Comparison of ENCODE assay signal across 8 cellular contexts in genomic region chr11:2700415-2701211, GRCh38. TPM values are rescaled to one million over a fixed set of nuclear protein-coding genes. Genes with fewer than 3 reads are reported as not detected.
A peak's percentile ranks its signal among the peaks of the same experiment; 100 is the strongest.
DNase-seq lines count a peak whose midpoint lies in the region; ATAC-seq, FAIRE-seq and TF ChIP-seq lines count a peak whose summit lies in the region.

No MANE protein-coding gene starts in this region.

- H3K27ac Mint-ChIP-seq in T-helper 17 cell: no peak overlapping the region
- peak overlapping the region; percentile 97 for H3K27ac Mint-ChIP-seq in stimulated activated naive B cell treated with anti-CD40 and anti-IgM and Interleukin-4, amounts not matched to agents 10 μg/mL and 1 μg/mL and 100 μg/mL, for 72 hours

- H3K4me3 ChIP-seq in duodenal mucosa (ENCODE audit: low read depth in 1 of 2, low read length in 2 of 2): peak overlapping the region; percentile 53 to 73
- peak overlapping the region; percentile 28 for H3K4me3 ChIP-seq in lung

- peaks cover 0 to 3% of the 10 kb centered on the region in 2 donors for H3K36me3 ChIP-seq in duodenal mucosa (ENCODE audit: control insufficient read depth in 1 of 2, insufficient read depth in 2 of 2, low read length in 2 of 2)
- H3K36me3 ChIP-seq in lung (ENCODE audit: control insufficient read depth in 2 of 2, insufficient read depth in 2 of 2, low read length in 2 of 2): no peaks in the 10 kb centered on the region

- H3K4me3 Mint-ChIP-seq in T-helper 17 cell: peak overlapping the region; percentile 84
- H3K4me3 Mint-ChIP-seq in stimulated activated naive B cell treated with anti-CD40 and anti-IgM and Interleukin-4, amounts not matched to agents 10 μg/mL and 1 μg/mL and 100 μg/mL, for 72 hours: peak overlapping the region; percentile 87 to 92

- H3K4me1 ChIP-seq in duodenal mucosa (ENCODE audit: control insufficient read depth in 1 of 2, insufficient read depth in 2 of 2, low read length in 2 of 2): peaks cover 0 to 7% of the 10 kb centered on the region in 2 donors
- peaks cover 0 to 3% of the 10 kb centered on the region in 2 donors for H3K4me1 ChIP-seq in lung (ENCODE audit: control insufficient read depth in 2 of 2, insufficient read depth in 2 of 2, low read length in 2 of 2)

- 48 to 55% methylated on average over 48 to 52 of the region's 52 CpGs for WGBS in lung, 2 donors

- DNase-seq in A172 (ENCODE audit: low spot score) (peak; percentile 30), GM12892 (ENCODE audit: insufficient read length) (no peak), T-helper 17 cell (no peak), lung (ENCODE audit: low spot score) (peak; percentile 72), NCI-H187 treated with DMSO at 0.1 percent for 48 hours (lab: John Stamatoyannopoulos, UW) (no peak)
- no peak for DNase-seq in stimulated activated naive B cell treated with anti-CD40 and anti-IgM and Interleukin-4, amounts not matched to agents 10 μg/mL and 1 μg/mL and 100 μg/mL, for 72 hours

- H3K27ac ChIP-seq in duodenal mucosa (ENCODE audit: low read depth, low read length) (peak overlapping the region; percentile 86), lung (ENCODE audit: low read depth in 1 of 2, low read length in 1 of 2) (peak overlapping the region; percentile 95 to 96)

- no peaks in the 10 kb centered on the region for H3K27me3 ChIP-seq in duodenal mucosa (ENCODE audit: control insufficient read depth in 1 of 2, insufficient read depth in 2 of 2, low read length in 2 of 2)
- no peaks in the 10 kb centered on the region for H3K27me3 ChIP-seq in lung (ENCODE audit: control insufficient read depth, insufficient read depth)

- peaks cover 7% of the 10 kb centered on the region for H3K27me3 Mint-ChIP-seq in T-helper 17 cell
- peaks cover 0 to 5% of the 10 kb centered on the region in 2 donors for H3K27me3 Mint-ChIP-seq in stimulated activated naive B cell treated with anti-CD40 and anti-IgM and Interleukin-4, amounts not matched to agents 10 μg/mL and 1 μg/mL and 100 μg/mL, for 72 hours

- H3K9ac ChIP-seq in duodenal mucosa (ENCODE audit: low read depth in 1 of 2, low read length in 2 of 2): peak overlapping the region; percentile 71 to 77

- FAIRE-seq in GM12892 (lab: Jason Lieb, UNC): peak; percentile 68

- H3K9me3 ChIP-seq in T-helper 17 cell (ENCODE audit: control insufficient read depth, low read length, poor library complexity, severe bottlenecking) (no peaks in the 10 kb centered on the region), duodenal mucosa (ENCODE audit: control insufficient read depth in 1 of 2, low read length in 2 of 2) (peaks cover 0 to 1% of the 10 kb centered on the region in 2 donors), lung (ENCODE audit: control insufficient read depth in 2 of 2, insufficient read depth in 1 of 2, low read length in 1 of 2) (no peaks in the 10 kb centered on the region)

- peak; percentile 33 for ATAC-seq in HG03175 (IDR thresholded peaks at IDR 0.05; ENCODE audit: unreplicated experiment)
- ATAC-seq in T-helper 17 cell: no peak
- ATAC-seq in lung (ENCODE audit: insufficient read depth, low FRiP score): peak; percentile 58
- ATAC-seq in stimulated activated naive B cell treated with anti-CD40 and anti-IgM and Interleukin-4, amounts not matched to agents 10 μg/mL and 1 μg/mL and 100 μg/mL, for 72 hours (replicated peaks): peak; percentile 50 to 51

- TF ChIP-seq POLR2A in GM12892 (IDR thresholded peaks at IDR 0.05; ENCODE audit: low read depth, low read length): no peak

- peaks cover 10% of the 10 kb centered on the region for H3K4me1 Mint-ChIP-seq in T-helper 17 cell
- H3K4me1 Mint-ChIP-seq in stimulated activated naive B cell treated with anti-CD40 and anti-IgM and Interleukin-4, amounts not matched to agents 10 μg/mL and 1 μg/mL and 100 μg/mL, for 72 hours: peaks cover 24 to 43% of the 10 kb centered on the region in 2 donors

- no peak for TF ChIP-seq CTCF in lung (IDR thresholded peaks at IDR 0.05; ENCODE audit: control extremely low read depth, extremely low read depth)

- no peaks in the 10 kb centered on the region for H3K36me3 Mint-ChIP-seq in T-helper 17 cell (ENCODE audit: low read depth)
- H3K36me3 Mint-ChIP-seq in stimulated activated naive B cell treated with anti-CD40 and anti-IgM and Interleukin-4, amounts not matched to agents 10 μg/mL and 1 μg/mL and 100 μg/mL, for 72 hours: peaks cover 4 to 31% of the 10 kb centered on the region in 2 donors

- peaks cover under 1 to 2% of the 10 kb centered on the region in 2 donors for H3K9me3 Mint-ChIP-seq in stimulated activated naive B cell treated with anti-CD40 and anti-IgM and Interleukin-4, amounts not matched to agents 10 μg/mL and 1 μg/mL and 100 μg/mL, for 72 hours

RNA-seq across cellular contexts. Expression of gene KCNQ1OT1, which starts 0.8 kb away (rescaled TPM):
- 0.81 and 1.1 TPM in 2 replicates for total RNA-seq in A172 (2014; rRNA removed; shearing (Covaris generic))
- polyA plus RNA-seq in GM12892 (2012; ENCODE audit: missing spikeins): 0.53 TPM
- under 1 TPM; 0.20 to 0.23 TPM for total RNA-seq in T-helper 17 cell
- total RNA-seq in lung: 10 to 100 TPM in 1 of 2 donors, 1 to 10 TPM in 1; 2.9 to 14.5 TPM
- under 1 TPM; 0.02 to 0.55 TPM for polyA plus RNA-seq in lung

Comparison
In these comparisons a context has a peak if more than half of its experiments do, and no peak if none do; other contexts are left out.
1. DNase-seq: peak in A172 (single experiment) and lung (single experiment); none in GM12892 (single experiment), T-helper 17 cell (0 of 3), stimulated activated naive B cell treated with anti-CD40 and anti-IgM and Interleukin-4, amounts not matched to agents 10 μg/mL and 1 μg/mL and 100 μg/mL, for 72 hours (single experiment) and NCI-H187 treated with DMSO at 0.1 percent for 48 hours (single experiment).